Comparison of ENCODE assay signal across 1 cellular context in genomic region chr11:60762851-60763691, GRCh38.
TF ChIP-seq lines count a peak whose summit lies in the region.

No MANE protein-coding gene starts in this region.

TF ChIP-seq in HCT116, 20 proteins besides CTCF, POLR2A, EP300 and RAD21 (continued from another document):
- TF ChIP-seq CEBPB (IDR thresholded peaks at IDR 0.05; ENCODE audit: low read depth) (no peak), CBX3 (IDR thresholded peaks at IDR 0.05; ENCODE audit: low read depth) (no peak), YY1 (IDR thresholded peaks at IDR 0.05; ENCODE audit: extremely low read depth, insufficient replicate concordance, low read depth, low read length) (no peak), ZNF274 (IDR thresholded peaks at IDR 0.05; ENCODE audit: low read depth, low read length) (no peak), SIN3A (IDR thresholded peaks at IDR 0.05; ENCODE audit: low read depth) (no peak), ZBTB33 (IDR thresholded peaks at IDR 0.05; ENCODE audit: extremely low read depth, insufficient replicate concordance, low read length) (no peak), POLR2AphosphoS5 (IDR thresholded peaks at IDR 0.05; ENCODE audit: low read depth, low read length) (no peak)
